Comparison of ENCODE assay signal across 20 cellular contexts in the genomic region with DNA sequence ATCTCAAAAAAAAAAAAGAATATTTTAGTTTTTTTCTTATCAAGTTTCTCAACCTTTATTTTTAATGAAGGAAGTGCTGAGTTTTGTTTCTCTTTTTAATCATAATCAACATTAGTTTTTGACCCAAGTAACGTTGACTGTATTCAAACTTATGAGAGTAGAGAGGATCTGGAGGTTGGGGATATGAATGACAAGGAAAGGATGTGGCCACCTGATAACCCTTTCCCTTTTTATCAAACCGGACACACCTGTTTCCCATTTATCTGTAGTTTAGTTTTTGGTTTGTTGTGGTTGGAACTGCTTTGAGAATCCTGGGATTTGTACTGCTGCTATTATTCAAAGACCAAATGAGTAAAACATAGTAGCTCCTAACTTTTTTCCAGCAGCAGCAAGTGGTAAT. TPM values are rescaled to one million over a fixed set of nuclear protein-coding genes. Genes with fewer than 3 reads are reported as not detected.
DNase-seq lines count a peak whose midpoint lies in the region; ATAC-seq and TF ChIP-seq lines count a peak whose summit lies in the region.
"Had no signal": no experiment of that assay in that cellular context is flagged by ENCODE, and none has a peak within 500 bp of the region (broad histone marks: within the 10 kb centered on the region; RNA-seq: fewer than 3 reads in every experiment).

No MANE protein-coding gene starts in this region.

- intact Hi-C loops in heart left ventricle (cut with DNase I) = no loop called here
- intact Hi-C loops in Right ventricle myocardium superior (cut with DNase I) = no loop called here
- intact Hi-C loops in gastrocnemius medialis (cut with DNase I; ENCODE audit: low total_unique reads) = no loop called here

- no peaks in the 10 kb centered on the region for H3K4me1 ChIP-seq in heart left ventricle
- no peaks in the 10 kb centered on the region for H3K4me1 ChIP-seq in gastrocnemius medialis
- H3K4me1 ChIP-seq: BE2C had no signal

- in situ Hi-C loops in gastrocnemius medialis (cut with MboI; ENCODE audit: low sequenced_read_pairs in 4 of 4) = no loop called here

- H3K36me3 ChIP-seq in heart left ventricle = no peaks in the 10 kb centered on the region
- H3K36me3 ChIP-seq in gastrocnemius medialis = no peaks in the 10 kb centered on the region
- H3K36me3 ChIP-seq: BE2C had no signal

- ATAC-seq in heart left ventricle = peak in 3 of 4 donors; percentile 60 to 92 (median 69)
- ATAC-seq in Right ventricle myocardium superior (ENCODE audit: poor library complexity) = no peak
- ATAC-seq in gastrocnemius medialis = peak; percentile 33 to 52
- no peak for ATAC-seq in GM18519 (IDR thresholded peaks at IDR 0.05; ENCODE audit: low FRiP score, unreplicated experiment)
- ATAC-seq: PC-3 had no signal

- DNase-seq in heart left ventricle = peak in 1 of 5 donors; percentile 20
- no peak for DNase-seq in Right ventricle myocardium superior
- DNase-seq in OCI-M1 (lab: John Stamatoyannopoulos, UW) = peak; percentile 50
- peak; percentile 39 to 69 for DNase-seq in erythroblast (lab: John Stamatoyannopoulos, UW)
- DNase-seq in gastrocnemius medialis = no peak
- no peak for DNase-seq in kidney tubule cell (ENCODE audit: low spot score)
- DNase-seq in NCI-H2029 (lab: John Stamatoyannopoulos, UW) = no peak
- DNase-seq: 8988T; BE2C; CD8-positive, alpha-beta memory T cell; DMS79 treated with DMSO at 0.1 percent for 48 hours; GM23248; HCEC 1CT; KG1; NCI-H1436; NCI-H2029 treated with DMSO at 0.1 percent for 48 hours; NCI-H748 treated with DMSO at 0.1 percent for 48 hours; PC-3 had no signal

- no peaks in the 10 kb centered on the region for H3K27me3 ChIP-seq in heart left ventricle
- H3K27me3 ChIP-seq in gastrocnemius medialis = no peaks in the 10 kb centered on the region
- H3K27me3 ChIP-seq: BE2C had no signal

- H3K9me3 ChIP-seq in heart left ventricle = peaks cover 0 to 5% (median 0%) of the 10 kb centered on the region in 12 donors
- no peaks in the 10 kb centered on the region for H3K9me3 ChIP-seq in gastrocnemius medialis
- H3K9me3 ChIP-seq: BE2C had no signal

- peak overlapping the region in 5 of 12 donors; percentile 31 to 46 (median 35) for H3K27ac ChIP-seq in heart left ventricle
- H3K27ac ChIP-seq in gastrocnemius medialis = no peak overlapping the region
- H3K27ac ChIP-seq: GM23248, HL-60 had no signal

- TF ChIP-seq POLR2A in heart left ventricle (IDR thresholded peaks at IDR 0.05) (no peak), erythroblast (IDR thresholded peaks at IDR 0.05; ENCODE audit: low read length) (no peak), gastrocnemius medialis (IDR thresholded peaks at IDR 0.05) (no peak)

- no peak for TF ChIP-seq CTCF in heart left ventricle (IDR thresholded peaks at IDR 0.05)
- no peak for TF ChIP-seq CTCF in gastrocnemius medialis (IDR thresholded peaks at IDR 0.05 in 4 of 5, conservative IDR thresholded peaks at IDR 0.05 in 1 of 5)

- WGBS in heart left ventricle, 4 donors = 46 to 68% (median 50%) methylated on average over 2 of the region's 2 CpGs

- H3K4me3 ChIP-seq in heart left ventricle = no peak overlapping the region
- no peak overlapping the region for H3K4me3 ChIP-seq in gastrocnemius medialis
- H3K4me3 ChIP-seq: GM23248 had no signal

RNA-seq across cellular contexts. Expression of gene HACD1, which starts 38.6 kb away (rescaled TPM):
- total RNA-seq in heart left ventricle (100 to 1,000 TPM in 8 of 9 donors, 10 to 100 TPM in 1; 98.6 to 291 (median 155) TPM), Right ventricle myocardium superior (139 TPM), gastrocnemius medialis (10 to 100 TPM; 16.5 to 73.4 (median 44.3) TPM)
- polyA plus RNA-seq in heart left ventricle = 100 to 1,000 TPM in 1 of 2 donors, 10 to 100 TPM in 1; 80.0 to 161 TPM

Comparison
In these comparisons a context has a peak if more than half of its experiments do, and no peak if none do; other contexts are left out.
1. ATAC-seq: peak in heart left ventricle (3 of 4) and gastrocnemius medialis (2 of 2); none in Right ventricle myocardium superior (single experiment) and GM18519 (single experiment).
2. DNase-seq: peak in OCI-M1 (single experiment) and erythroblast (2 of 2); none in Right ventricle myocardium superior (single experiment), gastrocnemius medialis (0 of 2), kidney tubule cell (single experiment) and NCI-H2029 (single experiment).